ENCODE assay signal across 11 cellular contexts in genomic region chr3:131200636-131201199, GRCh38.
"Had no signal": no experiment of that assay in that cellular context is flagged by ENCODE, and none has a peak within 500 bp of the region (broad histone marks: within the 10 kb centered on the region; RNA-seq: fewer than 3 reads in every experiment).

No MANE protein-coding gene starts in this region.

- H3K4me2 ChIP-seq: GM23338 had no signal

- H3K4me3 ChIP-seq: GM23248, GM23338, HAP-1 had no signal

- H3K27ac ChIP-seq: GM23248 had no signal

- H2AFZ ChIP-seq: GM23248, GM23338 had no signal

- H3K4me1 Mint-ChIP-seq: GM23338, H9 had no signal

- H3K4me3 Mint-ChIP-seq: GM23338, H9, HFFc6 had no signal

- H3K9me3 ChIP-seq: HAP-1 had no signal

- H3K9ac ChIP-seq: GM23248 had no signal

- H3K27ac Mint-ChIP-seq: GM23338, H9, HFFc6 had no signal

- ATAC-seq: GM23338, HCT116 had no signal

- H3K36me3 ChIP-seq: HAP-1 had no signal

- FAIRE-seq: H1, H54 had no signal

- DNase-seq: GM23248, GOT3, H7, H9, HCEC 1CT, HFFc6 had no signal

- H3K4me1 ChIP-seq: HAP-1 had no signal
